ENCODE assay signal across 8 cellular contexts in genomic region chr18:78984941-78985784, GRCh38. TPM values are rescaled to one million over a fixed set of nuclear protein-coding genes. Genes with fewer than 3 reads are reported as not detected.
DNase-seq lines count a peak whose midpoint lies in the region; ATAC-seq and TF ChIP-seq lines count a peak whose summit lies in the region.

No MANE protein-coding gene starts in this region.

- H3K4me3 Mint-ChIP-seq in activated naive CD8-positive, alpha-beta T cell treated with anti-CD3 and anti-CD28 coated beads, Interleukin-2, amount 50 U/mL, for 24 hours: no peak overlapping the region
- H3K4me3 Mint-ChIP-seq in activated naive CD8-positive, alpha-beta T cell treated with anti-CD3 and anti-CD28 coated beads for 36 hours: no peak overlapping the region

- H3K27ac Mint-ChIP-seq in activated naive CD8-positive, alpha-beta T cell treated with anti-CD3 and anti-CD28 coated beads, Interleukin-2, amount 50 U/mL, for 24 hours: no peak overlapping the region
- no peak overlapping the region for H3K27ac Mint-ChIP-seq in activated naive CD8-positive, alpha-beta T cell treated with anti-CD3 and anti-CD28 coated beads for 36 hours

- peaks cover 5% of the 10 kb centered on the region for H3K36me3 Mint-ChIP-seq in activated naive CD8-positive, alpha-beta T cell treated with anti-CD3 and anti-CD28 coated beads, Interleukin-2, amount 50 U/mL, for 24 hours (ENCODE audit: low read depth)
- peaks cover 3% of the 10 kb centered on the region for H3K36me3 Mint-ChIP-seq in activated naive CD8-positive, alpha-beta T cell treated with anti-CD3 and anti-CD28 coated beads for 36 hours

- no peaks in the 10 kb centered on the region for H3K9me2 ChIP-seq in SU-DHL-6 (replicated peaks; ENCODE audit: insufficient read depth, low read length)

- H3K79me2 ChIP-seq in SU-DHL-6 (ENCODE audit: insufficient read depth, low read length): no peaks in the 10 kb centered on the region

- H3K4me3 ChIP-seq in SU-DHL-6 (ENCODE audit: insufficient read depth, low read length, poor library complexity, severe bottlenecking): no peak overlapping the region
- peak overlapping the region; percentile 32; the same call in 1 of the 2 replicates for H3K4me3 ChIP-seq in iPS-18c (ENCODE audit: insufficient read depth, low read depth, low read length)

- peak; percentile 36 for ATAC-seq in activated naive CD8-positive, alpha-beta T cell treated with anti-CD3 and anti-CD28 coated beads, Interleukin-2, amount 50 U/mL, for 24 hours
- ATAC-seq in HG03108 (IDR thresholded peaks at IDR 0.05; ENCODE audit: unreplicated experiment): no peak
- ATAC-seq in activated CD4-positive, CD25-positive, alpha-beta regulatory T cell treated with anti-CD3 and anti-CD28 coated beads, Interleukin-2, amount 50 U/mL, for 24 hours: no peak

- no peaks in the 10 kb centered on the region for H4K20me1 ChIP-seq in SU-DHL-6 (ENCODE audit: low read depth, low read length)

- peaks cover 72% of the 10 kb centered on the region for H3K27me3 Mint-ChIP-seq in activated naive CD8-positive, alpha-beta T cell treated with anti-CD3 and anti-CD28 coated beads, Interleukin-2, amount 50 U/mL, for 24 hours
- peaks cover 76% of the 10 kb centered on the region for H3K27me3 Mint-ChIP-seq in activated naive CD8-positive, alpha-beta T cell treated with anti-CD3 and anti-CD28 coated beads for 36 hours

- H3K27me3 ChIP-seq in SU-DHL-6 (ENCODE audit: low read length): no peaks in the 10 kb centered on the region

- no peak overlapping the region for H2AFZ ChIP-seq in SU-DHL-6 (ENCODE audit: low read depth, low read length, severe bottlenecking)

- H3K4me1 Mint-ChIP-seq in activated naive CD8-positive, alpha-beta T cell treated with anti-CD3 and anti-CD28 coated beads, Interleukin-2, amount 50 U/mL, for 24 hours: peaks cover 6% of the 10 kb centered on the region
- peaks cover 11% of the 10 kb centered on the region for H3K4me1 Mint-ChIP-seq in activated naive CD8-positive, alpha-beta T cell treated with anti-CD3 and anti-CD28 coated beads for 36 hours

- H3K9me3 ChIP-seq in SU-DHL-6 (ENCODE audit: insufficient read depth, low read length): no peaks in the 10 kb centered on the region
- no peaks in the 10 kb centered on the region for H3K9me3 ChIP-seq in iPS-18c (ENCODE audit: control insufficient read depth, insufficient read depth, low read length)

- TF ChIP-seq CTCF in SU-DHL-6 (IDR thresholded peaks at IDR 0.05; ENCODE audit: insufficient read depth, low read length, poor library complexity, severe bottlenecking): peak; percentile 12

- no peaks in the 10 kb centered on the region for H3F3A ChIP-seq in SU-DHL-6 (ENCODE audit: insufficient read depth)

- H3K36me3 ChIP-seq in SU-DHL-6 (ENCODE audit: low read length): no peaks in the 10 kb centered on the region

- peaks cover 6% of the 10 kb centered on the region for H3K9me3 Mint-ChIP-seq in activated naive CD8-positive, alpha-beta T cell treated with anti-CD3 and anti-CD28 coated beads, Interleukin-2, amount 50 U/mL, for 24 hours
- H3K9me3 Mint-ChIP-seq in activated naive CD8-positive, alpha-beta T cell treated with anti-CD3 and anti-CD28 coated beads for 36 hours: peaks cover 5% of the 10 kb centered on the region

- H3K4me2 ChIP-seq in SU-DHL-6 (ENCODE audit: low read depth, low read length, poor library complexity, severe bottlenecking): no peak overlapping the region

- H3K27ac ChIP-seq in SU-DHL-6 (ENCODE audit: low read depth, low read length): no peak overlapping the region

- no peak for DNase-seq in activated naive CD8-positive, alpha-beta T cell treated with anti-CD3 and anti-CD28 coated beads, Interleukin-2, amount 50 U/mL, for 24 hours
- no peak for DNase-seq in activated naive CD8-positive, alpha-beta T cell treated with anti-CD3 and anti-CD28 coated beads for 36 hours
- DNase-seq in HuH-7.5 (ENCODE audit: low spot score) (peak; percentile 57), mesenteric fat pad (ENCODE audit: low spot score) (no peak)

- H3K9ac ChIP-seq in SU-DHL-6 (ENCODE audit: low read length): no peak overlapping the region

RNA-seq across cellular contexts. Expression of gene SALL3, which starts 5.5 kb away (rescaled TPM):
- total RNA-seq in activated naive CD8-positive, alpha-beta T cell treated with anti-CD3 and anti-CD28 coated beads for 36 hours: not detected
- not detected for total RNA-seq in mesenteric fat pad
